In genomic region chr4:70607454-70607853, GRCh38 we compare ENCODE assay signal across 37 cellular contexts. TPM values are rescaled to one million over a fixed set of nuclear protein-coding genes. Genes with fewer than 3 reads are reported as not detected.
"Had no signal": no experiment of that assay in that cellular context is flagged by ENCODE, and none has a peak within 500 bp of the region (broad histone marks: within the 10 kb centered on the region; RNA-seq: fewer than 3 reads in every experiment).

No MANE protein-coding gene starts in this region.

- H3K36me3 ChIP-seq: MG63, SJCRH30 had no signal

- FAIRE-seq: RCC 7860 had no signal

- ATAC-seq: Panc1, Right ventricle myocardium inferior, SK-N-SH treated with all-trans-retinoic acid at 6 μM for 48 hours had no signal

- H3K4me2 ChIP-seq: PC-9 had no signal

- H3K9me3 ChIP-seq: MG63, SJCRH30 had no signal

- H3K27ac ChIP-seq: PC-9, RWPE1, SJCRH30, SK-N-MC had no signal

- DNase-seq: Kasumi-1, MG63, NCI-H1048, NCI-H1092 treated with DMSO at 0.1 percent for 48 hours, NCI-H1105 treated with DMSO at 0.1 percent for 48 hours, NCI-H1417, NCI-H1436, NCI-H146, NCI-H1694, NCI-H187, NCI-H1930, NCI-H2029 treated with DMSO at 0.1 percent for 48 hours, NCI-H2081 treated with DMSO at 0.1 percent for 48 hours, NCI-H2107, NCI-H2171, NCI-H226, NCI-H446 treated with DMSO at 0.1 percent for 48 hours, NCI-H510A, NCI-H524, NCI-H526, NCI-H69, NCI-H748 treated with DMSO at 0.1 percent for 48 hours, NCI-H82, PC-9, SHP77, SIG-M5, SJCRH30 had no signal

- H3K4me3 ChIP-seq: MG63, PC-9, SJCRH30, SK-N-MC had no signal

- H2AFZ ChIP-seq: PC-9 had no signal

- H3K27me3 ChIP-seq: MG63, SJCRH30 had no signal

RNA-seq across cellular contexts. Expression of gene AMBN, which starts 15.4 kb away (rescaled TPM):
- total RNA-seq: M059J, OCI-LY7, PC-9, Right ventricle myocardium inferior, RPMI7951, SJCRH30, SK-MEL-5 had no signal

RNA-seq across cellular contexts. Expression of gene ENAM, which starts 21.1 kb away (rescaled TPM):
- total RNA-seq: M059J, PC-9, RPMI7951, SJCRH30, SK-MEL-5 had no signal

RNA-seq across cellular contexts. Expression of gene JCHAIN, which starts 58.9 kb away (rescaled TPM):
- total RNA-seq: PC-9, RPMI7951, SJCRH30, SK-MEL-5 had no signal
